12 cellular contexts compared by ENCODE assay signal in the genomic region with DNA sequence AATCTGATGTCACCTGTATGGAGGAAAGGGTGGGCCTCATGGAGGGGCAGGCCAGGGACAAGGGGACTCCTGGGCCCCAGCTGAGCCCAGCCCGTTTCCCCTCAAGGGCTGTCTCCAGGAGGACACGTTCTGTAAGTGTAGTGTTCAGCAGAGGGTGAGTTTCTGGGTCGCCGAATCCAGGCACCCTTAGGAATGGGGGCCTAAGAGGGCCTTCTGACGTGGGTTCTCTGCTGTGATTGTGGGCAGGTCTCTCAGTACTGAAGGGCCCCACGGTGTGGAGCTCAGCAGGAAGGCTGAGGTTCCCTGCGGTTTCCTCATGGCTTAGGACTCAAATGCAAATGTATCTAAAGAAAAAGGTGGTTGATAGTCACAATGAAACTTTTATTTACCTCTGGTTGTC. TPM values are rescaled to one million over a fixed set of nuclear protein-coding genes. Genes with fewer than 3 reads are reported as not detected.
DNase-seq lines count a peak whose midpoint lies in the region; ATAC-seq, FAIRE-seq and TF ChIP-seq lines count a peak whose summit lies in the region.
"Had no signal": no experiment of that assay in that cellular context is flagged by ENCODE, and none has a peak within 500 bp of the region (broad histone marks: within the 10 kb centered on the region; RNA-seq: fewer than 3 reads in every experiment).

No MANE protein-coding gene starts in this region.

- no peak overlapping the region for H2BK12ac ChIP-seq in trophoblast cell (ENCODE audit: low read length)

- intact Hi-C loops in dorsolateral prefrontal cortex (cut with DNase I): no loop called here

- FAIRE-seq in GM12891 (lab: Jason Lieb, UNC): peak; percentile 84
- FAIRE-seq: astrocyte had no signal

- H3K9me3 ChIP-seq in trophoblast cell (ENCODE audit: insufficient read depth, low read depth, low read length): peaks cover 3% of the 10 kb centered on the region
- H3K9me3 ChIP-seq: upper lobe of left lung had no signal

- no peak overlapping the region for H4K91ac ChIP-seq in trophoblast cell (ENCODE audit: low read depth, low read length)

- H3K27ac ChIP-seq in trophoblast cell (ENCODE audit: low read depth, low read length) (no peak overlapping the region), dorsolateral prefrontal cortex (peak overlapping the region in 15 of 59 donors; percentile 5 to 69 (median 31))
- H3K27ac ChIP-seq: epithelial cell of prostate, upper lobe of left lung had no signal

- H3K4me1 ChIP-seq in trophoblast cell (ENCODE audit: control insufficient read depth in 1 of 2, insufficient read depth in 2 of 2, low read length in 2 of 2): peaks cover 14 to 26% of the 10 kb centered on the region in 2 experiments

- WGBS in trophoblast cell (ENCODE audit: extremely low coverage, insufficient coverage, insufficient read length): no CpG with 5 or more reads among the region's 7 CpGs

- peaks cover 46 to 53% of the 10 kb centered on the region in 2 experiments for H3K36me3 ChIP-seq in trophoblast cell (ENCODE audit: control insufficient read depth in 1 of 2, insufficient read depth in 2 of 2, low read length in 2 of 2)

- no peak overlapping the region for H3K14ac ChIP-seq in trophoblast cell (ENCODE audit: low read length)

- H4K12ac ChIP-seq in trophoblast cell (ENCODE audit: low read depth, low read length): no peak overlapping the region

- H2AK5ac ChIP-seq in trophoblast cell (ENCODE audit: low read length): no peak overlapping the region

- TF ChIP-seq CTCF in dorsolateral prefrontal cortex (IDR thresholded peaks at IDR 0.05 in 54 of 56, conservative IDR thresholded peaks at IDR 0.05 in 2 of 56; ENCODE audit: low read depth in 1 of 56, partially characterized antibody in 56 of 56): no peak

- H3K4me3 ChIP-seq in trophoblast cell (ENCODE audit: low read depth, low read length) (no peak overlapping the region), dorsolateral prefrontal cortex (no peak overlapping the region)
- H3K4me3 ChIP-seq: upper lobe of left lung had no signal

- H3K4me2 ChIP-seq in trophoblast cell (ENCODE audit: low read length): no peak overlapping the region

- ATAC-seq in HG03095 (IDR thresholded peaks at IDR 0.05; ENCODE audit: unreplicated experiment): peak; percentile 58
- ATAC-seq in GM18858 (IDR thresholded peaks at IDR 0.05; ENCODE audit: unreplicated experiment): no peak

- H3K18ac ChIP-seq in trophoblast cell (ENCODE audit: low read length): no peak overlapping the region

- H3K9ac ChIP-seq in trophoblast cell (ENCODE audit: low read length): no peak overlapping the region

- no peak overlapping the region for H2BK5ac ChIP-seq in trophoblast cell (ENCODE audit: low read depth, low read length, poor library complexity)

- H3K27me3 ChIP-seq in trophoblast cell (ENCODE audit: insufficient read depth, low read length) (no peaks in the 10 kb centered on the region), dorsolateral prefrontal cortex (no peaks in the 10 kb centered on the region)
- H3K27me3 ChIP-seq: upper lobe of left lung had no signal

- no peak overlapping the region for H2BK120ac ChIP-seq in trophoblast cell (ENCODE audit: insufficient read depth, low read length, poor library complexity)

- no peak overlapping the region for H3K23ac ChIP-seq in trophoblast cell (ENCODE audit: low read length)

- no peak overlapping the region for H4K8ac ChIP-seq in trophoblast cell (ENCODE audit: low read depth, low read length)

- peaks cover 11% of the 10 kb centered on the region for H3K79me1 ChIP-seq in trophoblast cell (ENCODE audit: low read length)

- no peak overlapping the region for H2AFZ ChIP-seq in trophoblast cell (ENCODE audit: insufficient read depth, low read length, poor library complexity)

- no peak for TF ChIP-seq POLR2A in GM12891 (IDR thresholded peaks at IDR 0.05; ENCODE audit: low read depth, low read length)

- H3K4ac ChIP-seq in trophoblast cell (ENCODE audit: low read depth, low read length): peak overlapping the region; percentile 12

- peaks cover 13% of the 10 kb centered on the region for H3K79me2 ChIP-seq in trophoblast cell (ENCODE audit: control insufficient read depth, insufficient read depth, low read length, poor library complexity)

- DNase-seq in GM12891 (ENCODE audit: insufficient read length, low spot score): peak; percentile 68
- peak; percentile 71 for DNase-seq in activated effector memory CD4-positive, alpha-beta T cell treated with anti-CD3 and anti-CD28 coated beads, Interleukin-2, amount 50 U/mL, for 16 hours
- DNase-seq in trophoblast cell: no peak
- no peak for DNase-seq in dorsolateral prefrontal cortex
- DNase-seq in NCI-H2227 treated with DMSO at 0.1 percent for 48 hours (lab: John Stamatoyannopoulos, UW): no peak
- DNase-seq: NCI-H146 had no signal

TF ChIP-seq in GM12891, 5 proteins besides CTCF, POLR2A, EP300 and RAD21:
- TF ChIP-seq POLR2AphosphoS5 (IDR thresholded peaks at IDR 0.05; ENCODE audit: low read depth, low read length) (no peak), PAX5 (IDR thresholded peaks at IDR 0.05; ENCODE audit: insufficient read depth, low read length, severe bottlenecking) (no peak), SPI1 (IDR thresholded peaks at IDR 0.05; ENCODE audit: low read depth, low read length) (no peak), POU2F2 (IDR thresholded peaks at IDR 0.05; ENCODE audit: low read depth, low read length) (no peak; the same call in 1 of the 2 replicates), TAF1 (IDR thresholded peaks at IDR 0.05; ENCODE audit: low read depth, low read length) (no peak)
TF ChIP-seq in GM12891: peak in this region for 0.

RNA-seq across cellular contexts. Expression of gene PTDSS2, which starts 6.5 kb away (rescaled TPM):
- 7.6 TPM for polyA plus RNA-seq in GM12891 (2012; ENCODE audit: low read depth, missing spikeins)
- 27.0 and 28.6 TPM in 2 replicates for polyA plus RNA-seq in trophoblast cell (2013)
- 10 to 100 TPM; 32.5 to 82.7 (median 53.2) TPM for total RNA-seq in dorsolateral prefrontal cortex

RNA-seq across cellular contexts. Expression of gene ANO9, which starts 14.7 kb away (rescaled TPM):
- 30.5 TPM for polyA plus RNA-seq in GM12891 (2012; ENCODE audit: low read depth, missing spikeins)
- polyA plus RNA-seq in trophoblast cell (2013): 16.3 and 16.5 TPM in 2 replicates
- under 1 TPM in 21 of 120 experiments, not detected in 99; 0.08 to 0.70 (median 0.20) TPM for total RNA-seq in dorsolateral prefrontal cortex
- polyA plus RNA-seq: neural cell had no signal

RNA-seq across cellular contexts. Expression of gene SIGIRR, which starts 41.7 kb away (rescaled TPM):
- 4.6 TPM for polyA plus RNA-seq in GM12891 (2012; ENCODE audit: low read depth, missing spikeins)
- 49.3 and 51.6 TPM in 2 replicates for polyA plus RNA-seq in trophoblast cell (2013)
- 10 to 100 TPM; 13.7 to 52.3 (median 29.2) TPM for total RNA-seq in dorsolateral prefrontal cortex

RNA-seq across cellular contexts. Expression of gene RNH1, which starts 50.5 kb away (rescaled TPM):
- polyA plus RNA-seq in GM12891 (2012; ENCODE audit: low read depth, missing spikeins): 81.8 TPM
- polyA plus RNA-seq in trophoblast cell (2013): 79.1 and 82.8 TPM in 2 replicates
- 100 to 1,000 TPM in 68 of 120 experiments, 10 to 100 TPM in 52; 67.4 to 242 (median 102) TPM for total RNA-seq in dorsolateral prefrontal cortex

Comparison
In these comparisons a context has a peak if more than half of its experiments do, and no peak if none do; other contexts are left out.
1. DNase-seq: peak in GM12891 (single experiment) and activated effector memory CD4-positive, alpha-beta T cell treated with anti-CD3 and anti-CD28 coated beads, Interleukin-2, amount 50 U/mL, for 16 hours (single experiment); none in trophoblast cell (0 of 2), dorsolateral prefrontal cortex (0 of 10) and NCI-H2227 treated with DMSO at 0.1 percent for 48 hours (single experiment).